1 cellular context compared by ENCODE assay signal in the genomic region with DNA sequence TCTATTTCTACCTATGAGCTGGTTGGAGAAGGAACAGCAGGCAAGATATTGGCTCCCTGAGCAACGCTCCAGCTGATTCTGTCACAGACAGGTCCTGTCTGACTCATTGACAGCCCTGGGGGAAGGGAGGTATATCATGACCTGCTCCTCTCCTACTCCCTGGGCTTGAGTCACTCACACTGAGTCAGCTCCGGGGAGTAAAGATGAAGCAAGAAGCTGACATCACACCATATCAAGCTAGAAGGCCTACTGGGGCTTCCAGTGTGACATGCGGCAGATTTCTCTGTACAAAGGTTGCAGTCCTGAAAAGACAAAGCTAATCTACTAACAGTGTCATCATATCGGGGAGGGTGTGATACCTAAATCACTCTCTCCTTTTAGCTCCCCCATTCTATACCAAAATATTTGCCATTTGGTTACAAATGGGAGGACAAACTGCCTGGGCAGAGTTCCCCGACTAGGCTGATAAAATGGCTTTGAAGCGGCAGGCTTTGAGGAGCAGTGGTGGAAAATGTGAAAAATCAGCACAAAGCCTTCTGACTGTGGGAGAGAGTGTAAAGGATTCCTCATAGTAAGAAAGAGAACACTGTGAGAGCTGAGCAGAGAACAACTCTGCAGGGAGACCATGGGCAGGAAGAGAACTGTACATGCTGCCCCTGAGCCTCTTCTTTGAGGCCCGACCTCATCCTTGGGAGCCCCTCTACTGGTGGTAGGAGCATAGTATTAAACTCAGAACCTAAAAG.
TF ChIP-seq lines count a peak whose summit lies in the region.

No MANE protein-coding gene starts in this region.

TF ChIP-seq in K562, 482 proteins besides CTCF, POLR2A, EP300 and RAD21 (continued from another document and continues in another):
- TF ChIP-seq MGA (IDR thresholded peaks at IDR 0.05) (peak; percentile 81), MECOM (CRISPR knock-in tag; IDR thresholded peaks at IDR 0.05) (no peak), TBL1XR1 (IDR thresholded peaks at IDR 0.05; ENCODE audit: low read length in 2 of 2) (peak; percentile 22 to 94; a peak in 2 of 4 replicates), MCM3 (IDR thresholded peaks at IDR 0.05) (no peak), ZNF217 (CRISPR knock-in tag; IDR thresholded peaks at IDR 0.05) (no peak), RFX1 (IDR thresholded peaks at IDR 0.05) (peak; percentile 76), CBX2 (IDR thresholded peaks at IDR 0.05; ENCODE audit: insufficient read depth, low read length, poor library complexity, severe bottlenecking) (no peak), FOSL1 (tag; conservative IDR thresholded peaks at IDR 0.05) (peak; percentile 100), PTRF (tag; IDR thresholded peaks at IDR 0.05) (no peak), TCF7 (IDR thresholded peaks at IDR 0.05; ENCODE audit: borderline replicate concordance) (no peak), ZNF318 (IDR thresholded peaks at IDR 0.05; ENCODE audit: borderline replicate concordance in 1 of 2, low read depth in 1 of 2) (peak in 1 of 2 experiments; percentile 100; a peak in 2 of 4 replicates), HDAC8 (tag; IDR thresholded peaks at IDR 0.05) (peak; percentile 90; the same call in 1 of the 2 replicates), TCF3 (CRISPR knock-in tag; IDR thresholded peaks at IDR 0.05) (peak; percentile 60), MAFG (tag; conservative IDR thresholded peaks at IDR 0.05) (peak; percentile 80), CXXC5 (CRISPR knock-in tag; IDR thresholded peaks at IDR 0.05) (peak; percentile 71), ZNF316 (IDR thresholded peaks at IDR 0.05) (peak; percentile 76), ZNF384 (IDR thresholded peaks at IDR 0.05; ENCODE audit: low read depth, low read length) (no peak; the same call in 1 of the 2 replicates), PURB (CRISPR knock-in tag; IDR thresholded peaks at IDR 0.05; ENCODE audit: low read depth) (no peak), ZBTB34 (CRISPR knock-in tag; IDR thresholded peaks at IDR 0.05) (peak; percentile 45; the same call in 1 of the 2 replicates), SMARCC2 (IDR thresholded peaks at IDR 0.05; ENCODE audit: low read depth) (peak; percentile 93), TBP (optimal IDR thresholded peaks at IDR 0.05; ENCODE audit: low read depth, low read length) (peak; percentile 47), ZNF830 (CRISPR knock-in tag; IDR thresholded peaks at IDR 0.05) (0 out of 2 replicates have a peak, but pooled peaks have one; percentile 70), KLF6 (CRISPR knock-in tag; IDR thresholded peaks at IDR 0.05; ENCODE audit: borderline replicate concordance) (no peak), NR2C1 (IDR thresholded peaks at IDR 0.05) (no peak), NR2C1 (tag; IDR thresholded peaks at IDR 0.05) (peak; percentile 74), ZNF766 (CRISPR knock-in tag; conservative IDR thresholded peaks at IDR 0.05) (peak; percentile 84; the same call in 1 of the 2 replicates), TCF15 (CRISPR knock-in tag; IDR thresholded peaks at IDR 0.05) (no peak), ZNF586 (CRISPR knock-in tag; conservative IDR thresholded peaks at IDR 0.05) (no peak)
- TF ChIP-seq, protein P1, sequence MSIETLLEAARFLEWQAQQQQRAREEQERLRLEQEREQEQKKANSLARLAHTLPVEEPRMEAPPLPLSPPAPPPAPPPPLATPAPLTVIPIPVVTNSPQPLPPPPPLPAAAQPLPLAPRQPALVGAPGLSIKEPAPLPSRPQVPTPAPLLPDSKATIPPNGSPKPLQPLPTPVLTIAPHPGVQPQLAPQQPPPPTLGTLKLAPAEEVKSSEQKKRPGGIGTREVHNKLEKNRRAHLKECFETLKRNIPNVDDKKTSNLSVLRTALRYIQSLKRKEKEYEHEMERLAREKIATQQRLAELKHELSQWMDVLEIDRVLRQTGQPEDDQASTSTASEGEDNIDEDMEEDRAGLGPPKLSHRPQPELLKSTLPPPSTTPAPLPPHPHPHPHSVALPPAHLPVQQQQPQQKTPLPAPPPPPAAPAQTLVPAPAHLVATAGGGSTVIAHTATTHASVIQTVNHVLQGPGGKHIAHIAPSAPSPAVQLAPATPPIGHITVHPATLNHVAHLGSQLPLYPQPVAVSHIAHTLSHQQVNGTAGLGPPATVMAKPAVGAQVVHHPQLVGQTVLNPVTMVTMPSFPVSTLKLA (conservative IDR thresholded peaks at IDR 0.05), result peak; percentile 84 to 93
- TF ChIP-seq, protein P2, sequence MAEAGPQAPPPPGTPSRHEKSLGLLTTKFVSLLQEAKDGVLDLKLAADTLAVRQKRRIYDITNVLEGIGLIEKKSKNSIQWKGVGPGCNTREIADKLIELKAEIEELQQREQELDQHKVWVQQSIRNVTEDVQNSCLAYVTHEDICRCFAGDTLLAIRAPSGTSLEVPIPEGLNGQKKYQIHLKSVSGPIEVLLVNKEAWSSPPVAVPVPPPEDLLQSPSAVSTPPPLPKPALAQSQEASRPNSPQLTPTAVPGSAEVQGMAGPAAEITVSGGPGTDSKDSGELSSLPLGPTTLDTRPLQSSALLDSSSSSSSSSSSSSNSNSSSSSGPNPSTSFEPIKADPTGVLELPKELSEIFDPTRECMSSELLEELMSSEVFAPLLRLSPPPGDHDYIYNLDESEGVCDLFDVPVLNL (CRISPR knock-in tag; IDR thresholded peaks at IDR 0.05; ENCODE audit: low read depth), result no peak
